In genomic region chr4:69738872-69739271, GRCh38 we compare ENCODE assay signal across 1 cellular context.
TF ChIP-seq lines count a peak whose summit lies in the region.

No MANE protein-coding gene starts in this region.

TF ChIP-seq in HepG2, 621 proteins besides CTCF, POLR2A, EP300 and RAD21 (continued from another document):
- TF ChIP-seq ZNF281 (CRISPR knock-in tag; IDR thresholded peaks at IDR 0.05; ENCODE audit: borderline replicate concordance) (0 out of 2 replicates have a peak, but pooled peaks have one; percentile 50), HNF4A (CRISPR knock-in tag; IDR thresholded peaks at IDR 0.05) (peak; percentile 60; the same call in 1 of the 2 replicates), MAFK (conservative IDR thresholded peaks at IDR 0.05 in 1 of 2, IDR thresholded peaks at IDR 0.05 in 1 of 2; ENCODE audit: low read length in 2 of 2) (no peak)
TF ChIP-seq in HepG2: peak in this region for 5.
